ENCODE assay signal across 24 cellular contexts in the genomic region with DNA sequence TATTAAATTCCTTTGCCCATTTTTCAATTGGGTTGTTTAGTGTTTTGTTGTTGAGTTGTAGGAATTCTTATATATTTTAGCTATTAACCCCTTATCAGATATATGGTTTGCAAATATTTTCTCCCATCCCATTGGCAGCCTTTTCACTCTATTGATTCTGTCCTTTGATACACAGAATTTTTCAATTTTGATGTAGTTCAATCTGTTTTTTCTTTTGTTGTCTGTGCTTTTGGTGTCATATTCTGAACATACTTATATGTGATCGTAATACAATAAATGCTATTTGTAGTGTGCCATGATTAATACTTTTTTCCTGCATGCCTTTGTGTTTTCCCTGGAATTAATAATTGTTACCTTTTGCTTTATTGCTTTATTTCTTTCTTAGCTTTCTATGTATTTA. TPM values are rescaled to one million over a fixed set of nuclear protein-coding genes. Genes with fewer than 3 reads are reported as not detected.
DNase-seq lines count a peak whose midpoint lies in the region; ATAC-seq, FAIRE-seq and TF ChIP-seq lines count a peak whose summit lies in the region.
"Had no signal": no experiment of that assay in that cellular context is flagged by ENCODE, and none has a peak within 500 bp of the region (broad histone marks: within the 10 kb centered on the region; RNA-seq: fewer than 3 reads in every experiment).

No MANE protein-coding gene starts in this region.

- H3K27ac Mint-ChIP-seq in T-helper 17 cell, result peak overlapping the region; percentile 16
- H3K27ac Mint-ChIP-seq: CD14-positive monocyte had no signal

- H3K9ac ChIP-seq in OCI-LY3 (ENCODE audit: low read length), result no peak overlapping the region
- H3K9ac ChIP-seq in K562 (ENCODE audit: insufficient read depth in 1 of 2, low read depth in 2 of 2, low read length in 2 of 2), result no peak overlapping the region
- H3K9ac ChIP-seq: BLaER1 had no signal

- no peak for TF ChIP-seq RAD21 in K562 (CRISPR knock-in tag; conservative IDR thresholded peaks at IDR 0.05 in 1 of 2, IDR thresholded peaks at IDR 0.05 in 1 of 2)

- ATAC-seq in T-helper 17 cell (no peak), K562 (no peak)

- H3K36me3 Mint-ChIP-seq in T-helper 17 cell (ENCODE audit: low read depth), result peaks cover 5% of the 10 kb centered on the region
- H3K36me3 Mint-ChIP-seq: CD4-positive, alpha-beta memory T cell; CD4-positive, CD25-positive, alpha-beta regulatory T cell had no signal

- no TSS peak for BruUV-seq in K562 (replicated peaks; lab: Mats Ljungman, UMichigan)

- H3K4me2 ChIP-seq in OCI-LY3 (ENCODE audit: low read length) (no peak overlapping the region), K562 (ENCODE audit: insufficient read depth, low read length) (no peak overlapping the region)
- H3K4me2 ChIP-seq: BLaER1 had no signal

- H3K4me1 Mint-ChIP-seq in T-helper 17 cell, result peaks cover 30% of the 10 kb centered on the region

- H3K79me2 ChIP-seq in OCI-LY3 (ENCODE audit: low read length) (no peaks in the 10 kb centered on the region), K562 (ENCODE audit: control insufficient read depth, insufficient read depth, low read length) (no peaks in the 10 kb centered on the region)

- POLR2A ChIA-PET in K562 (lab: Yijun Ruan, JAX), result interaction anchor here (1.2 to 1.7 kb wide), 3 partner anchors 10 to 40 kb away, joined by 4 to 6 read pairs (median 6); no protein-coding TSS in a partner anchor

- H2AFZ ChIP-seq in OCI-LY3 (ENCODE audit: low read depth, low read length) (no peak overlapping the region), K562 (ENCODE audit: low read depth, low read length) (no peak overlapping the region)

- H3K9me1 ChIP-seq in K562 (ENCODE audit: control insufficient read depth, insufficient read depth, low read length), result no peaks in the 10 kb centered on the region

- H3K36me3 ChIP-seq in OCI-LY3 (replicated peaks; ENCODE audit: low read depth, low read length), result peaks cover 20% of the 10 kb centered on the region
- H3K36me3 ChIP-seq in K562 (ENCODE audit: control insufficient read depth, insufficient read depth, low read length), result no peaks in the 10 kb centered on the region
- H3K36me3 ChIP-seq: BE2C, BLaER1 had no signal

- 14% methylated on average over 1 of the region's 1 CpG for WGBS in K562 (ENCODE audit: insufficient coverage, low coverage, missing lambda C conversion rate)

- no peak for TF ChIP-seq POLR2A in K562 (conservative IDR thresholded peaks at IDR 0.05)

- H3K27ac ChIP-seq in OCI-LY3 (ENCODE audit: low read length), result peak overlapping the region; percentile 63; the same call in 1 of the 2 replicates
- H3K27ac ChIP-seq in K562 (ENCODE audit: extremely low read depth, low read depth, low read length), result no peak overlapping the region
- H3K27ac ChIP-seq: BLaER1 had no signal

- TF ChIP-seq EP300 in K562 (IDR thresholded peaks at IDR 0.05; ENCODE audit: low read length), result no peak

- intact Hi-C loops in K562 (cut with micrococcal nuclease), result no loop called here

- in situ Hi-C loops in K562 (cut with MboI), result no loop called here

- H3K4me1 ChIP-seq in OCI-LY3 (ENCODE audit: low read length) (peaks cover 17% of the 10 kb centered on the region), K562 (replicated peaks in 1 of 2; ENCODE audit: control insufficient read depth in 2 of 2, insufficient read depth in 2 of 2, low read length in 2 of 2) (no peaks in the 10 kb centered on the region)
- H3K4me1 ChIP-seq: BE2C had no signal

- H4K20me1 ChIP-seq in OCI-LY3 (ENCODE audit: insufficient read depth, low read length) (no peaks in the 10 kb centered on the region), K562 (replicated peaks; ENCODE audit: control insufficient read depth, insufficient read depth, low read length) (no peaks in the 10 kb centered on the region)
- H4K20me1 ChIP-seq: BLaER1 had no signal

- FAIRE-seq in K562 (lab: Jason Lieb, UNC), result no peak
- FAIRE-seq: A204.1, GM12878 had no signal

- no peaks in the 10 kb centered on the region for H3K9me3 ChIP-seq in OCI-LY3 (ENCODE audit: insufficient read depth, low read length)
- H3K9me3 ChIP-seq in T-helper 17 cell (ENCODE audit: control insufficient read depth, low read length, poor library complexity, severe bottlenecking), result no peaks in the 10 kb centered on the region
- no peaks in the 10 kb centered on the region for H3K9me3 ChIP-seq in K562 (replicated peaks; ENCODE audit: control insufficient read depth, insufficient read depth, low read depth, low read length)
- H3K9me3 ChIP-seq: BE2C, BLaER1 had no signal

- H3K4me3 ChIP-seq in OCI-LY3 (ENCODE audit: low read length) (no peak overlapping the region), K562 (no peak overlapping the region)
- H3K4me3 ChIP-seq: BLaER1, GM12878 had no signal

- DNase-seq in T-helper 17 cell (no peak), K562 (ENCODE audit: extremely low read depth in 1 of 4, low spot score in 3 of 4) (no peak), GM19240 (ENCODE audit: insufficient read length, low spot score) (no peak), SW480 (ENCODE audit: low spot score) (no peak), inferior parietal cortex (ENCODE audit: extremely low spot score) (no peak)
- DNase-seq: 8988T; ACHN; BE2C; C1 segment of cervical spinal cord; CD4-positive, alpha-beta memory T cell; CD4-positive, CD25-positive, alpha-beta regulatory T cell; CD8-positive, alpha-beta memory T cell; COR-L47; DMS 273 treated with DMSO at 0.1 percent for 48 hours; DMS153; DMS79; DND-41; EL; GDM1 had no signal

- H3K27me3 Mint-ChIP-seq in T-helper 17 cell, result no peaks in the 10 kb centered on the region
- H3K27me3 Mint-ChIP-seq: CD4-positive, alpha-beta memory T cell; CD4-positive, CD25-positive, alpha-beta regulatory T cell; CD8-positive, alpha-beta memory T cell had no signal

- CTCF ChIA-PET in K562 (lab: Yijun Ruan, JAX; ENCODE audit: low intra/inter-chr PET ratio), result no interaction called here

- H3K27me3 ChIP-seq in OCI-LY3 (ENCODE audit: low read depth, low read length) (no peaks in the 10 kb centered on the region), K562 (ENCODE audit: control insufficient read depth in 2 of 2, insufficient read depth in 2 of 2, low read length in 2 of 2) (peaks cover 30 to 55% of the 10 kb centered on the region in 2 experiments)
- H3K27me3 ChIP-seq: BE2C, BLaER1 had no signal

- TF ChIP-seq CTCF in OCI-LY3 (IDR thresholded peaks at IDR 0.05; ENCODE audit: low read depth, low read length), result no peak
- TF ChIP-seq CTCF in K562 (IDR thresholded peaks at IDR 0.05 in 2 of 3, conservative IDR thresholded peaks at IDR 0.05 in 1 of 3; ENCODE audit: insufficient read depth in 2 of 3, low read depth in 1 of 3, low read length in 3 of 3), result no peak

- H3K4me3 Mint-ChIP-seq in T-helper 17 cell, result no peak overlapping the region
- H3K4me3 Mint-ChIP-seq: CD14-positive monocyte had no signal

TF ChIP-seq in K562, 482 proteins besides CTCF, POLR2A, EP300 and RAD21:
- TF ChIP-seq CAMTA2 (CRISPR knock-in tag; conservative IDR thresholded peaks at IDR 0.05), result no peak
- peak; percentile 95 for TF ChIP-seq CBX2 (IDR thresholded peaks at IDR 0.05; ENCODE audit: insufficient read depth, low read length, poor library complexity, severe bottlenecking)
- 0 out of 2 replicates have a peak, but pooled peaks have one; percentile 17 for TF ChIP-seq ZNF512 (tag; IDR thresholded peaks at IDR 0.05)
TF ChIP-seq in K562: peak in this region for 2.

RNA-seq across cellular contexts. Expression of gene LRP8, which starts 7.8 kb away (rescaled TPM):
- total RNA-seq in T-helper 17 cell (10 to 100 TPM; 15.1 to 18.6 TPM), K562 (2014; rRNA removed) (24.2 and 27.6 TPM in 2 replicates), K562 (2014; rRNA removed; fragmentation: Illumina TruSeq; extraction: Trizol) (27.5 and 29.1 TPM in 2 replicates), K562 (2015; rRNA removed; fragmentation: Illumina TruSeq; extraction: Trizol) (35.3 and 35.9 TPM in 2 replicates), K562 (2021) (34.3 and 42.7 TPM in 2 replicates)
- 204 and 345 TPM in 2 replicates for total RNA-seq in K562 (2011; cell fraction: chromatin; rRNA removed; ENCODE audit: low replicate concordance)
- 194 and 216 TPM in 2 replicates for total RNA-seq in K562 (2011; cell fraction: nucleolus; rRNA removed)
- total RNA-seq in K562 (2011; cell fraction: nucleoplasm; rRNA removed), result 168 and 198 TPM in 2 replicates
- polyA plus RNA-seq in K562 (2011; rRNA removed) (56.1 and 81.1 TPM in 2 replicates), K562 (2014; fragmentation: Illumina TruSeq; extraction: Trizol) (41.4 and 44.4 TPM in 2 replicates), K562 (2014; fragmentation: Nextera tagmentation; extraction: Ambion mirVana) (1 to 10 TPM; 7.1 to 8.8 TPM), K562 (2014; rRNA removed) (31.3 and 35.3 TPM in 2 replicates)
- 51.8 and 56.8 TPM in 2 replicates for polyA plus RNA-seq in K562 (2011; cell fraction: cytosol; rRNA removed)
- 300 and 376 TPM in 2 replicates for polyA plus RNA-seq in K562 (2011; cell fraction: nucleus; rRNA removed)
- polyA plus RNA-seq in K562 (2012), result 19.3 and 23.5 TPM in 2 replicates
- polyA minus RNA-seq in K562 (2011; rRNA and poly(A)+ RNA removed), result 90.5 and 95.8 TPM in 2 replicates
- 33.8 and 37.6 TPM in 2 replicates for polyA minus RNA-seq in K562 (2011; cell fraction: cytosol; rRNA and poly(A)+ RNA removed)
- polyA minus RNA-seq in K562 (2011; cell fraction: nucleus; rRNA and poly(A)+ RNA removed), result 90.9 and 98.3 TPM in 2 replicates
